In genomic region chr16:79437764-79438728, GRCh38 we compare ENCODE assay signal across 13 cellular contexts.
DNase-seq lines count a peak whose midpoint lies in the region; FAIRE-seq and TF ChIP-seq lines count a peak whose summit lies in the region.
"Had no signal": no experiment of that assay in that cellular context is flagged by ENCODE, and none has a peak within 500 bp of the region (broad histone marks: within the 10 kb centered on the region; RNA-seq: fewer than 3 reads in every experiment).

No MANE protein-coding gene starts in this region.

- H4K8ac ChIP-seq in H1 (ENCODE audit: extremely low read depth, insufficient read depth, low read length), result peak overlapping the region; percentile 28

- peak overlapping the region; percentile 21 for H4K5ac ChIP-seq in H1 (ENCODE audit: insufficient read length, low read depth, low read length)

- peak; percentile 95 for FAIRE-seq in RCC 7860 (lab: Jason Lieb, UNC)
- no peak for FAIRE-seq in H1 (lab: Jason Lieb, UNC)
- no peak for FAIRE-seq in HTR-8/SVneo (lab: Jason Lieb, UNC)
- FAIRE-seq: D721Med, urothelium cell line had no signal

- H3K79me2 ChIP-seq in H1 (ENCODE audit: control insufficient read depth in 1 of 2, insufficient read depth in 2 of 2, low read length in 2 of 2), result no peaks in the 10 kb centered on the region

- H2BK120ac ChIP-seq in H1 (replicated peaks; ENCODE audit: low read depth, low read length), result no peak overlapping the region

- POLR2A ChIA-PET in H1 (lab: Charles Lee; ENCODE audit: partially characterized antibody), result interaction anchor here (1.2 kb wide), 1 partner anchor 10 kb away, joined by 6 read pairs; no protein-coding TSS in a partner anchor

- CTCF ChIA-PET in H1 (lab: Charles Lee; ENCODE audit: partially characterized antibody), result no interaction called here

- H2BK12ac ChIP-seq in H1 (ENCODE audit: low read depth, low read length), result 0 out of 2 replicates have a peak overlapping the region, but pooled peaks have one; percentile 9

- TF ChIP-seq POLR2A in H1 (IDR thresholded peaks at IDR 0.05; ENCODE audit: control extremely low read depth in 1 of 2, low read depth in 2 of 2, low read length in 2 of 2), result no peak

- H3K23me2 ChIP-seq in H1 (ENCODE audit: low read depth, low read length), result no peaks in the 10 kb centered on the region

- 0 out of 4 replicates have a peak, but pooled peaks of 1 of the 2 experiments have one; percentile 0 for TF ChIP-seq RAD21 in H1 (IDR thresholded peaks at IDR 0.05 in 1 of 2, conservative IDR thresholded peaks at IDR 0.05 in 1 of 2; ENCODE audit: low read depth in 2 of 2, low read length in 2 of 2)

- H3K9me3 ChIP-seq in H1 (ENCODE audit: insufficient read depth in 2 of 2, low read depth in 1 of 2, low read length in 1 of 2), result no peaks in the 10 kb centered on the region
- H3K9me3 ChIP-seq in skeletal muscle satellite cell (replicated peaks; ENCODE audit: low read length), result peaks cover 2% of the 10 kb centered on the region

- H2BK20ac ChIP-seq in H1 (ENCODE audit: low read length), result no peak overlapping the region

- H3K4ac ChIP-seq in H1 (replicated peaks; ENCODE audit: insufficient read length, low read depth, low read length), result no peak overlapping the region

- H2AK5ac ChIP-seq in H1 (ENCODE audit: low read depth, low read length), result no peak overlapping the region

- H3K36me3 ChIP-seq in H1 (ENCODE audit: control insufficient read depth in 2 of 4, insufficient read depth in 4 of 4, low read length in 3 of 4) (no peaks in the 10 kb centered on the region; a peak in 1 of 8 replicates), skeletal muscle satellite cell (ENCODE audit: insufficient read depth, low read length) (no peaks in the 10 kb centered on the region)

- no peak overlapping the region for H3K14ac ChIP-seq in H1 (ENCODE audit: insufficient read length)

- peak; percentile 92 for DNase-seq in RCC 7860 (ENCODE audit: low spot score)
- peak in 1 of 2 experiments; percentile 59 for DNase-seq in H1 (ENCODE audit: low read depth in 1 of 2, low spot score in 2 of 2)
- peak; percentile 72 for DNase-seq in left kidney (ENCODE audit: low read depth, low spot score)
- no peak for DNase-seq in NAMALWA (ENCODE audit: low spot score)
- DNase-seq in HTR-8/SVneo (ENCODE audit: insufficient read length, low spot score), result no peak
- DNase-seq in epidermal melanocyte (ENCODE audit: insufficient read length, low spot score), result no peak
- DNase-seq in SIG-M5 (lab: John Stamatoyannopoulos, UW), result no peak
- DNase-seq: activated naive CD4-positive, alpha-beta T cell; glutamatergic neuron had no signal

- peak overlapping the region; percentile 77; the same call in 1 of the 2 replicates for H2AFZ ChIP-seq in H1 (ENCODE audit: low read length)

- TF ChIP-seq CTCF in H1 (IDR thresholded peaks at IDR 0.05; ENCODE audit: control extremely low read depth in 1 of 3, insufficient read depth in 1 of 3, low read depth in 1 of 3, low read length in 3 of 3), result no peak

- 72% methylated on average over 31 of the region's 31 CpGs; no CpG with 5 or more reads in 1 of the 2 experiments for WGBS in H1 (ENCODE audit: extremely low coverage in 1 of 2, insufficient coverage in 1 of 2, insufficient read length in 1 of 2, insufficient replicate concordance in 2 of 2, low coverage in 1 of 2, low lambda C conversion rate in 2 of 2, missing lambda C conversion rate in 1 of 2), 2 experiments

- H3K23ac ChIP-seq in H1 (ENCODE audit: insufficient read length), result no peak overlapping the region

- peak overlapping the region; percentile 42; the same call in 1 of the 2 replicates for H3K18ac ChIP-seq in H1 (ENCODE audit: extremely low read depth, low read length)

- H3K4me1 ChIP-seq in H1 (replicated peaks in 1 of 4; ENCODE audit: control insufficient read depth in 3 of 4, insufficient read depth in 4 of 4, low read length in 3 of 4) (peaks cover 2 to 14% (median 7%) of the 10 kb centered on the region in 4 experiments; a peak in 5 of 7 replicates), skeletal muscle satellite cell (ENCODE audit: control insufficient read depth, insufficient read depth, low read length) (no peaks in the 10 kb centered on the region)

- no peak overlapping the region for H3K56ac ChIP-seq in H1 (replicated peaks; ENCODE audit: insufficient read length, low read depth, low read length)

- no peak overlapping the region for H2BK15ac ChIP-seq in H1 (ENCODE audit: low read length)

- H3K4me3 ChIP-seq in H1 (ENCODE audit: extremely low read depth in 1 of 4, insufficient read depth in 2 of 4, low read depth in 3 of 4, low read length in 4 of 4), result no peak overlapping the region
- H3K4me3 ChIP-seq in skeletal muscle satellite cell (ENCODE audit: low read length), result peak overlapping the region; percentile 11

- H3K27me3 ChIP-seq in H1 (replicated peaks in 1 of 4; ENCODE audit: control insufficient read depth in 3 of 4, extremely low read depth in 1 of 4, insufficient read depth in 3 of 4, low read length in 3 of 4), result no peaks in the 10 kb centered on the region; a peak in 2 of 7 replicates
- no peaks in the 10 kb centered on the region for H3K27me3 ChIP-seq in skeletal muscle satellite cell (ENCODE audit: control insufficient read depth, insufficient read depth, low read length)

- TF ChIP-seq EP300 in H1 (IDR thresholded peaks at IDR 0.05; ENCODE audit: borderline replicate concordance in 1 of 2, low read depth in 2 of 2, low read length in 2 of 2), result no peak

- H3K79me1 ChIP-seq in H1 (ENCODE audit: low read depth, low read length), result no peaks in the 10 kb centered on the region

- H4K91ac ChIP-seq in H1 (replicated peaks; ENCODE audit: insufficient read length, low read length), result peak overlapping the region; percentile 17

- no peak overlapping the region for H3K27ac ChIP-seq in H1 (ENCODE audit: low read depth, low read length)
- H3K27ac ChIP-seq: VCaP had no signal

- H4K20me1 ChIP-seq in H1 (replicated peaks in 1 of 2; ENCODE audit: control insufficient read depth in 1 of 2, insufficient read depth in 2 of 2, low read length in 2 of 2), result no peaks in the 10 kb centered on the region

- H3K4me2 ChIP-seq in H1 (ENCODE audit: insufficient read depth in 1 of 2, low read depth in 2 of 2, low read length in 2 of 2) (peak overlapping the region in 1 of 2 experiments; percentile 34; a peak in 2 of 4 replicates), skeletal muscle satellite cell (ENCODE audit: low read length) (peak overlapping the region; percentile 31)

- H3K9ac ChIP-seq in H1 (replicated peaks in 1 of 4; ENCODE audit: extremely low read depth in 1 of 4, low read depth in 3 of 4, low read length in 3 of 4) (no peak overlapping the region), skeletal muscle satellite cell (ENCODE audit: low read depth, low read length) (no peak overlapping the region)

- 0 out of 2 replicates have a peak overlapping the region, but pooled peaks have one; percentile 14 for H2BK5ac ChIP-seq in H1 (ENCODE audit: low read depth, low read length)

TF ChIP-seq in H1, 55 proteins besides CTCF, POLR2A, EP300 and RAD21:
- TF ChIP-seq TEAD4 (IDR thresholded peaks at IDR 0.05; ENCODE audit: low read depth, low read length) (0 out of 2 replicates have a peak, but pooled peaks have one; percentile 21), SP4 (IDR thresholded peaks at IDR 0.05; ENCODE audit: low read length) (no peak)
TF ChIP-seq in H1: peak in this region for 1.

Comparison
In these comparisons a context has a peak if more than half of its experiments do, and no peak if none do; other contexts are left out.
1. DNase-seq: peak in RCC 7860 (single experiment) and left kidney (single experiment); none in NAMALWA (single experiment), HTR-8/SVneo (single experiment), epidermal melanocyte (single experiment) and SIG-M5 (single experiment).